Comparison of ENCODE assay signal across 1 cellular context in genomic region chr22:20970939-20971657, GRCh38.
TF ChIP-seq lines count a peak whose summit lies in the region.

No MANE protein-coding gene starts in this region.

TF ChIP-seq in K562, 482 proteins besides CTCF, POLR2A, EP300 and RAD21 (continues in another document):
- TF ChIP-seq SP2 (IDR thresholded peaks at IDR 0.05; ENCODE audit: extremely low read depth, low read depth, low read length, poor library complexity, severe bottlenecking) (peak; percentile 16), SREBF1 (IDR thresholded peaks at IDR 0.05; ENCODE audit: borderline replicate concordance, low read depth, low read length) (no peak), GABPB2 (CRISPR knock-in tag; conservative IDR thresholded peaks at IDR 0.05) (0 out of 2 replicates have a peak, but pooled peaks have one; percentile 8), ZNF740 (CRISPR knock-in tag; IDR thresholded peaks at IDR 0.05) (peak; percentile 56; the same call in 1 of the 2 replicates), ZNF740 (tag; IDR thresholded peaks at IDR 0.05) (no peak), PBX2 (CRISPR knock-in tag; IDR thresholded peaks at IDR 0.05; ENCODE audit: low read depth) (0 out of 2 replicates have a peak, but pooled peaks have one; percentile 12), PBX2 (tag; conservative IDR thresholded peaks at IDR 0.05; ENCODE audit: low read depth) (no peak), UBTF (IDR thresholded peaks at IDR 0.05; ENCODE audit: borderline replicate concordance in 1 of 2, low read depth in 2 of 2, low read length in 2 of 2) (0 out of 4 replicates have a peak, but pooled peaks of 1 of the 2 experiments have one; percentile 27), IRF2 (CRISPR knock-in tag; IDR thresholded peaks at IDR 0.05) (0 out of 2 replicates have a peak, but pooled peaks have one; percentile 10), ARID3B (CRISPR knock-in tag; IDR thresholded peaks at IDR 0.05; ENCODE audit: borderline replicate concordance) (no peak), SMARCE1 (IDR thresholded peaks at IDR 0.05) (no peak), RREB1 (CRISPR knock-in tag; IDR thresholded peaks at IDR 0.05) (0 out of 2 replicates have a peak, but pooled peaks have one; percentile 73), MCM7 (IDR thresholded peaks at IDR 0.05) (peak in 1 of 2 experiments; percentile 60; a peak in 1 of 4 replicates), KDM2B (CRISPR knock-in tag; IDR thresholded peaks at IDR 0.05) (0 out of 2 replicates have a peak, but pooled peaks have one; percentile 69), HNRNPLL (IDR thresholded peaks at IDR 0.05; ENCODE audit: low read depth, low read length, poor library complexity, severe bottlenecking) (peak; percentile 46), MAZ (CRISPR knock-in tag; conservative IDR thresholded peaks at IDR 0.05 in 1 of 2, IDR thresholded peaks at IDR 0.05 in 1 of 2) (0 out of 4 replicates have a peak, but pooled peaks of 1 of the 2 experiments have one; percentile 35), MCM3 (IDR thresholded peaks at IDR 0.05) (peak; percentile 91), MLX (CRISPR knock-in tag; conservative IDR thresholded peaks at IDR 0.05) (0 out of 4 replicates have a peak, but pooled peaks of 1 of the 2 experiments have one; percentile 27), ZNF592 (IDR thresholded peaks at IDR 0.05) (no peak), CHD2 (IDR thresholded peaks at IDR 0.05; ENCODE audit: low read depth, low read length) (0 out of 2 replicates have a peak, but pooled peaks have one; percentile 4)
